ENCODE assay signal across 9 cellular contexts in the genomic region with DNA sequence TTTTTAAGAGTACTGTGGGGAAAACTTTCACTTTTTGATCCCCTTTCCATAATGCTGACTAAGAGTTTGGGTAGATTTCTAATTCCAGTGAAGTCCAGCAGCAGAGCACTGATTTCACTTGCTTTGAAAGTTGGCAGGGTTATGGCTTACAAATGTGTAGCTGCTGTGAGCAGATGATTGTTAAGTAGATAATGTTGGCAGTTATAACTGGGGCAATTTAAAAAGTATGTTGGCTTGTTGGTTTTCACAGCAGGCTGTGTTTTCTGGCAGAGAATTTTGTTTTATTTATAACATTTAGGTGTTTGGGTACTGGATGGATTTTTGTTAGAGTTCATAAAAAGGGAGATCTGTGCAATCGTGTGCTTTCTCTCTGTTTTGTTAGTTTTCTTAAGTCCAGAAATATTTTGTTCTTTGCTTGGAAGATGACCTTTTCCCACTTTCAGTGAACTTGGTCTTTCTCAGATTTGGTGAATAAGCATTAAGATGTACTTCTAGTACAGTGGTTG. TPM values are rescaled to one million over a fixed set of nuclear protein-coding genes. Genes with fewer than 3 reads are reported as not detected.
DNase-seq lines count a peak whose midpoint lies in the region; TF ChIP-seq lines count a peak whose summit lies in the region.
"Had no signal": no experiment of that assay in that cellular context is flagged by ENCODE, and none has a peak within 500 bp of the region (broad histone marks: within the 10 kb centered on the region; RNA-seq: fewer than 3 reads in every experiment).

No MANE protein-coding gene starts in this region.

- intact Hi-C loops in activated T-helper 1 cell treated with anti-CD3 and anti-CD28 coated beads, Interleukin-12 subunit alpha, Interleukin-12 subunit beta, Interleukin-2, Interleukin-4 antibody, amounts not matched to agents 30 ng/mL and 10 ng/mL and 1 ng/mL, durations not matched to agents 14 hours and 24 hours and 36 hours (cut with micrococcal nuclease): no loop called here

- H4K20me1 ChIP-seq in hepatocyte (ENCODE audit: insufficient read depth, poor library complexity, severe bottlenecking): peaks cover 62% of the 10 kb centered on the region

- H3K27me3 ChIP-seq in hepatocyte (no peaks in the 10 kb centered on the region), HAP-1 (ENCODE audit: low read depth) (no peaks in the 10 kb centered on the region)

- H2AFZ ChIP-seq in hepatocyte: no peak overlapping the region

- no peak for TF ChIP-seq CTCF in hepatocyte (IDR thresholded peaks at IDR 0.05; ENCODE audit: poor library complexity)

- H3K9me3 Mint-ChIP-seq in activated T-helper 1 cell treated with anti-CD3 and anti-CD28 coated beads, Interleukin-12 subunit alpha, Interleukin-12 subunit beta, Interleukin-2, Interleukin-4 antibody, amounts not matched to agents 30 ng/mL and 10 ng/mL and 1 ng/mL, durations not matched to agents 14 hours and 24 hours and 36 hours: no peaks in the 10 kb centered on the region

- in situ Hi-C loops in HAP-1 (cut with MboI; ENCODE audit: low sequenced_read_pairs): no loop called here

- peaks cover 32% of the 10 kb centered on the region for H3K4me1 Mint-ChIP-seq in activated T-helper 1 cell treated with anti-CD3 and anti-CD28 coated beads, Interleukin-12 subunit alpha, Interleukin-12 subunit beta, Interleukin-2, Interleukin-4 antibody, amounts not matched to agents 30 ng/mL and 10 ng/mL and 1 ng/mL, durations not matched to agents 14 hours and 24 hours and 36 hours (ENCODE audit: low read depth)

- no peak overlapping the region for H3K4me3 ChIP-seq in hepatocyte
- no peak overlapping the region for H3K4me3 ChIP-seq in skeletal muscle cell (ENCODE audit: low read depth, low read length)
- H3K4me3 ChIP-seq in HAP-1: no peak overlapping the region

- H3K4me3 Mint-ChIP-seq in activated T-helper 1 cell treated with anti-CD3 and anti-CD28 coated beads, Interleukin-12 subunit alpha, Interleukin-12 subunit beta, Interleukin-2, Interleukin-4 antibody, amounts not matched to agents 30 ng/mL and 10 ng/mL and 1 ng/mL, durations not matched to agents 14 hours and 24 hours and 36 hours: no peak overlapping the region

- DNase-seq in H4 (ENCODE audit: low spot score) (peak; percentile 33), amniotic epithelial cell (ENCODE audit: low read depth) (peak; percentile 76), hepatocyte (ENCODE audit: low spot score) (no peak), skeletal muscle cell (ENCODE audit: low read depth) (peak; percentile 58), NOMO-1 treated with DMSO at 0.1 percent for 48 hours (lab: John Stamatoyannopoulos, UW; ENCODE audit: unreplicated experiment) (no peak), NCI-H1694 treated with DMSO at 0.1 percent for 48 hours (lab: John Stamatoyannopoulos, UW) (no peak), HAP-1 (ENCODE audit: low spot score in 2 of 2) (no peak)
- no peak for DNase-seq in activated T-helper 1 cell treated with anti-CD3 and anti-CD28 coated beads, Interleukin-12 subunit alpha, Interleukin-12 subunit beta, Interleukin-2, Interleukin-4 antibody, amounts not matched to agents 30 ng/mL and 10 ng/mL and 1 ng/mL, durations not matched to agents 14 hours and 24 hours and 36 hours (ENCODE audit: low spot score)
- DNase-seq: RPMI8226 had no signal

- no peaks in the 10 kb centered on the region for H3K36me3 Mint-ChIP-seq in activated T-helper 1 cell treated with anti-CD3 and anti-CD28 coated beads, Interleukin-12 subunit alpha, Interleukin-12 subunit beta, Interleukin-2, Interleukin-4 antibody, amounts not matched to agents 30 ng/mL and 10 ng/mL and 1 ng/mL, durations not matched to agents 14 hours and 24 hours and 36 hours (ENCODE audit: low read depth)

- H3K4me1 ChIP-seq in hepatocyte (ENCODE audit: insufficient read depth) (peaks cover 51% of the 10 kb centered on the region), HAP-1 (peaks cover 11% of the 10 kb centered on the region)

- WGBS in hepatocyte (ENCODE audit: low lambda C conversion rate, missing lambda C conversion rate): 15% methylated on average over 1 of the region's 1 CpG

- no peak overlapping the region for H3K27ac Mint-ChIP-seq in activated T-helper 1 cell treated with anti-CD3 and anti-CD28 coated beads, Interleukin-12 subunit alpha, Interleukin-12 subunit beta, Interleukin-2, Interleukin-4 antibody, amounts not matched to agents 30 ng/mL and 10 ng/mL and 1 ng/mL, durations not matched to agents 14 hours and 24 hours and 36 hours

- no peaks in the 10 kb centered on the region for H3K9me2 ChIP-seq in hepatocyte (replicated peaks; ENCODE audit: insufficient read depth)

- H3K9me3 ChIP-seq in hepatocyte (ENCODE audit: low read depth) (no peaks in the 10 kb centered on the region), HAP-1 (no peaks in the 10 kb centered on the region)

- H3K36me3 ChIP-seq in hepatocyte (replicated peaks; ENCODE audit: insufficient read depth, low read depth): no peaks in the 10 kb centered on the region
- H3K36me3 ChIP-seq in HAP-1 (replicated peaks): no peaks in the 10 kb centered on the region

- peaks cover 98% of the 10 kb centered on the region for H3K79me2 ChIP-seq in hepatocyte

- peaks cover 18% of the 10 kb centered on the region for H3K27me3 Mint-ChIP-seq in activated T-helper 1 cell treated with anti-CD3 and anti-CD28 coated beads, Interleukin-12 subunit alpha, Interleukin-12 subunit beta, Interleukin-2, Interleukin-4 antibody, amounts not matched to agents 30 ng/mL and 10 ng/mL and 1 ng/mL, durations not matched to agents 14 hours and 24 hours and 36 hours (ENCODE audit: insufficient read depth)

- H3K27ac ChIP-seq in hepatocyte: peak overlapping the region; percentile 83

- H3K4me2 ChIP-seq in hepatocyte: peak overlapping the region; percentile 53

RNA-seq across cellular contexts. Expression of gene AFDN, which starts 31.4 kb away (rescaled TPM):
- 11.4 and 13.5 TPM in 2 replicates for total RNA-seq in H4 (2014; rRNA removed; shearing (Covaris generic))
- 192 and 198 TPM in 2 replicates for total RNA-seq in hepatocyte
- polyA plus RNA-seq in hepatocyte: 130 and 173 TPM in 2 replicates
- 70.1 and 75.9 TPM in 2 replicates for total RNA-seq in activated T-helper 1 cell treated with anti-CD3 and anti-CD28 coated beads, Interleukin-12 subunit alpha, Interleukin-12 subunit beta, Interleukin-2, Interleukin-4 antibody, amounts not matched to agents 30 ng/mL and 10 ng/mL and 1 ng/mL, durations not matched to agents 14 hours and 24 hours and 36 hours

Comparison
In these comparisons a context has a peak if more than half of its experiments do, and no peak if none do; other contexts are left out.
1. DNase-seq: peak in H4 (single experiment), amniotic epithelial cell (single experiment) and skeletal muscle cell (single experiment); none in hepatocyte (single experiment), NOMO-1 treated with DMSO at 0.1 percent for 48 hours (single experiment), activated T-helper 1 cell treated with anti-CD3 and anti-CD28 coated beads, Interleukin-12 subunit alpha, Interleukin-12 subunit beta, Interleukin-2, Interleukin-4 antibody, amounts not matched to agents 30 ng/mL and 10 ng/mL and 1 ng/mL, durations not matched to agents 14 hours and 24 hours and 36 hours (single experiment), NCI-H1694 treated with DMSO at 0.1 percent for 48 hours (single experiment) and HAP-1 (0 of 2).